Comparison of ENCODE assay signal across 15 cellular contexts in genomic region chr1:64479874-64480273, GRCh38.
"Had no signal": no experiment of that assay in that cellular context is flagged by ENCODE, and none has a peak within 500 bp of the region (broad histone marks: within the 10 kb centered on the region; RNA-seq: fewer than 3 reads in every experiment).

No MANE protein-coding gene starts in this region.

- H3K9me3 Mint-ChIP-seq: activated B cell treated with CpG ODN at 0.5 μM for 24 hours; activated CD4-positive, alpha-beta T cell treated with anti-CD3 and anti-CD28 coated beads, Interleukin-2, amount 10 ng/mL, durations not matched to agents 24 days and 14 days; activated naive CD4-positive, alpha-beta T cell treated with anti-CD3 and anti-CD28 coated beads, Interleukin-2, amount 10 ng/mL, durations not matched to agents 7 days and 5 days; activated T-helper 17 cell treated with anti-CD3 and anti-CD28 coated beads, Interleukin-2, amount 50 U/mL, for 72 hours; central memory CD8-positive, alpha-beta T cell; dendritic cell treated with granulocyte-macrophage colony-stimulating factor and Interleukin-4, amounts not matched to agents 40 ng/mL and 50 ng/mL, for 4 days had no signal

- H3K27me3 Mint-ChIP-seq: dendritic cell treated with granulocyte-macrophage colony-stimulating factor and Interleukin-4, amounts not matched to agents 40 ng/mL and 50 ng/mL, for 4 days had no signal

- H3K36me3 ChIP-seq: suprapubic skin, upper lobe of right lung had no signal

- H3K27ac ChIP-seq: suprapubic skin, upper lobe of right lung had no signal

- H3K4me3 ChIP-seq: smooth muscle cell, suprapubic skin, upper lobe of right lung had no signal

- H3K27me3 ChIP-seq: suprapubic skin, upper lobe of right lung had no signal

- H3K36me3 Mint-ChIP-seq: activated naive CD4-positive, alpha-beta T cell treated with anti-CD3 and anti-CD28 coated beads, Interleukin-2, amount 10 ng/mL, durations not matched to agents 7 days and 5 days had no signal

- DNase-seq: activated B cell treated with CpG ODN at 0.5 μM for 24 hours; activated CD4-positive, alpha-beta T cell treated with anti-CD3 and anti-CD28 coated beads, Interleukin-2, amount 10 ng/mL, durations not matched to agents 24 days and 14 days; activated naive CD4-positive, alpha-beta T cell treated with anti-CD3 and anti-CD28 coated beads, Interleukin-2, amount 10 ng/mL, durations not matched to agents 7 days and 5 days; activated T-cell treated with anti-CD3 and anti-CD28 coated beads for 4 hours; foreskin fibroblast; glutamatergic neuron; stimulated activated naive CD4-positive, alpha-beta T cell treated with Interleukin-2 at 50 U/mL for 16 hours; T-helper 17 cell; upper lobe of right lung had no signal

- H3K9me3 ChIP-seq: suprapubic skin, upper lobe of right lung had no signal

- H3K4me2 ChIP-seq: smooth muscle cell had no signal

- H3K4me1 Mint-ChIP-seq: activated B cell treated with CpG ODN at 0.5 μM for 24 hours; activated CD4-positive, alpha-beta T cell treated with anti-CD3 and anti-CD28 coated beads, Interleukin-2, amount 10 ng/mL, durations not matched to agents 24 days and 14 days; activated naive CD4-positive, alpha-beta T cell treated with anti-CD3 and anti-CD28 coated beads, Interleukin-2, amount 10 ng/mL, durations not matched to agents 7 days and 5 days; activated T-helper 17 cell treated with anti-CD3 and anti-CD28 coated beads, Interleukin-2, amount 50 U/mL, for 72 hours; central memory CD8-positive, alpha-beta T cell had no signal

- H3K4me3 Mint-ChIP-seq: activated B cell treated with CpG ODN at 0.5 μM for 24 hours; activated CD4-positive, alpha-beta T cell treated with anti-CD3 and anti-CD28 coated beads, Interleukin-2, amount 10 ng/mL, durations not matched to agents 24 days and 14 days; activated naive CD4-positive, alpha-beta T cell treated with anti-CD3 and anti-CD28 coated beads, Interleukin-2, amount 10 ng/mL, durations not matched to agents 7 days and 5 days; activated T-helper 17 cell treated with anti-CD3 and anti-CD28 coated beads, Interleukin-2, amount 50 U/mL, for 72 hours; central memory CD8-positive, alpha-beta T cell; dendritic cell treated with granulocyte-macrophage colony-stimulating factor and Interleukin-4, amounts not matched to agents 40 ng/mL and 50 ng/mL, for 4 days; T-helper 17 cell had no signal

- H3K27ac Mint-ChIP-seq: activated B cell treated with CpG ODN at 0.5 μM for 24 hours; activated CD4-positive, alpha-beta T cell treated with anti-CD3 and anti-CD28 coated beads, Interleukin-2, amount 10 ng/mL, durations not matched to agents 24 days and 14 days; activated naive CD4-positive, alpha-beta T cell treated with anti-CD3 and anti-CD28 coated beads, Interleukin-2, amount 10 ng/mL, durations not matched to agents 7 days and 5 days; activated T-helper 17 cell treated with anti-CD3 and anti-CD28 coated beads, Interleukin-2, amount 50 U/mL, for 72 hours; dendritic cell treated with granulocyte-macrophage colony-stimulating factor and Interleukin-4, amounts not matched to agents 40 ng/mL and 50 ng/mL, for 4 days; T-helper 17 cell had no signal

- ATAC-seq: activated T-helper 17 cell treated with anti-CD3 and anti-CD28 coated beads, Interleukin-2, amount 50 U/mL, for 72 hours; esophagus mucosa; T-helper 17 cell; upper lobe of right lung had no signal
